Comparison of ENCODE assay signal across 9 cellular contexts in the genomic region with DNA sequence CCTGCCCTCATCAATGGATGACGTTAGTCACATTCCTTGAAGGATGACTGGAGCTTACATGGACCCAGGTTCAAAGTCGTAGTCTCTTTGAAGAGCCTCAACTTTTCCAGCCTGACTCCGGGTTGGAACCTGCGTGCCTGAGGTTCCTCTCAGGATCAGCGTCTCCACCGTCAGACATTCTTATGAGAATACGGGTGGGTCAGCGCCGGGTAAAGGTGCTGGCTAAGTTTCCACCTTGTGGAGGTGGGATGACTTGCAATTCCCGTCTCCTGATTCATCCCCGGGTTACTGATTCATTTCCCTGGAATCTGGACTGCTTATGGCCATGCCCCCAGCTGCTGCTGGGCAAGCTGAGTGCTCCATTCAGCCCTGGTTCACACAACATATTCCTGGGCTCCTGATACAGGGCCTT. TPM values are rescaled to one million over a fixed set of nuclear protein-coding genes. Genes with fewer than 3 reads are reported as not detected.
DNase-seq lines count a peak whose midpoint lies in the region; ATAC-seq and TF ChIP-seq lines count a peak whose summit lies in the region.
"Had no signal": no experiment of that assay in that cellular context is flagged by ENCODE, and none has a peak within 500 bp of the region (broad histone marks: within the 10 kb centered on the region; RNA-seq: fewer than 3 reads in every experiment).

No MANE protein-coding gene starts in this region.

- TF ChIP-seq CTCF in BJ (IDR thresholded peaks at IDR 0.05; ENCODE audit: insufficient read depth, low read depth, low read length), result peak; percentile 29; the same call in 1 of the 2 replicates

- H3K36me3 ChIP-seq in BJ (ENCODE audit: control insufficient read depth, insufficient read depth, low read length), result no peaks in the 10 kb centered on the region
- H3K36me3 ChIP-seq: heart left ventricle had no signal

- POLR2A ChIA-PET in BJ (lab: Charles Lee), result no interaction called here

- ATAC-seq in HG03354 (IDR thresholded peaks at IDR 0.05; ENCODE audit: poor library complexity, severe bottlenecking, unreplicated experiment) (no peak), HG02981 (IDR thresholded peaks at IDR 0.05; ENCODE audit: unreplicated experiment) (no peak)
- ATAC-seq: heart left ventricle had no signal

- CTCF ChIA-PET in BJ (lab: Yijun Ruan, JAX), result interaction anchor here (1.0 to 7.5 kb wide), 5 partner anchors 8 to 318 kb away, joined by 3 to 65 read pairs (median 3); no protein-coding TSS in a partner anchor

- no peak overlapping the region for H3K4me3 ChIP-seq in BJ (ENCODE audit: low read depth, low read length)
- H3K4me3 ChIP-seq: heart left ventricle had no signal

- DNase-seq in BJ (ENCODE audit: low read depth) (peak; percentile 31), LoVo (ENCODE audit: low spot score) (peak; percentile 93), dedifferentiated amniotic fluid mesenchymal stem cell (ENCODE audit: extremely low spot score) (peak; percentile 21), mesenteric fat pad (ENCODE audit: low spot score) (peak; percentile 28), NCI-H446 treated with DMSO at 0.1 percent for 48 hours (lab: John Stamatoyannopoulos, UW) (no peak)
- DNase-seq in stimulated activated CD4-positive, alpha-beta T cell treated with anti-CD3 and anti-CD28 coated beads, Interleukin-4, amount 100 ng/mL, for 1 hour, result no peak
- DNase-seq: heart left ventricle had no signal

- H3K27me3 ChIP-seq in BJ (ENCODE audit: control insufficient read depth, insufficient read depth, low read length), result no peaks in the 10 kb centered on the region
- H3K27me3 ChIP-seq: heart left ventricle had no signal

RNA-seq across cellular contexts. Expression of gene CMIP, which starts 38.9 kb away (rescaled TPM):
- 3.4 and 4.9 TPM in 2 replicates for polyA plus RNA-seq in BJ (2011; rRNA removed)
- 14.0 and 22.5 TPM in 2 replicates for polyA minus RNA-seq in BJ (2011; rRNA and poly(A)+ RNA removed)
- total RNA-seq in mesenteric fat pad, result 68.4 TPM

Comparison
In these comparisons a context has a peak if more than half of its experiments do, and no peak if none do; other contexts are left out.
1. DNase-seq: peak in BJ (single experiment), LoVo (single experiment), dedifferentiated amniotic fluid mesenchymal stem cell (single experiment) and mesenteric fat pad (single experiment); none in NCI-H446 treated with DMSO at 0.1 percent for 48 hours (single experiment) and stimulated activated CD4-positive, alpha-beta T cell treated with anti-CD3 and anti-CD28 coated beads, Interleukin-4, amount 100 ng/mL, for 1 hour (single experiment).